In the genomic region with DNA sequence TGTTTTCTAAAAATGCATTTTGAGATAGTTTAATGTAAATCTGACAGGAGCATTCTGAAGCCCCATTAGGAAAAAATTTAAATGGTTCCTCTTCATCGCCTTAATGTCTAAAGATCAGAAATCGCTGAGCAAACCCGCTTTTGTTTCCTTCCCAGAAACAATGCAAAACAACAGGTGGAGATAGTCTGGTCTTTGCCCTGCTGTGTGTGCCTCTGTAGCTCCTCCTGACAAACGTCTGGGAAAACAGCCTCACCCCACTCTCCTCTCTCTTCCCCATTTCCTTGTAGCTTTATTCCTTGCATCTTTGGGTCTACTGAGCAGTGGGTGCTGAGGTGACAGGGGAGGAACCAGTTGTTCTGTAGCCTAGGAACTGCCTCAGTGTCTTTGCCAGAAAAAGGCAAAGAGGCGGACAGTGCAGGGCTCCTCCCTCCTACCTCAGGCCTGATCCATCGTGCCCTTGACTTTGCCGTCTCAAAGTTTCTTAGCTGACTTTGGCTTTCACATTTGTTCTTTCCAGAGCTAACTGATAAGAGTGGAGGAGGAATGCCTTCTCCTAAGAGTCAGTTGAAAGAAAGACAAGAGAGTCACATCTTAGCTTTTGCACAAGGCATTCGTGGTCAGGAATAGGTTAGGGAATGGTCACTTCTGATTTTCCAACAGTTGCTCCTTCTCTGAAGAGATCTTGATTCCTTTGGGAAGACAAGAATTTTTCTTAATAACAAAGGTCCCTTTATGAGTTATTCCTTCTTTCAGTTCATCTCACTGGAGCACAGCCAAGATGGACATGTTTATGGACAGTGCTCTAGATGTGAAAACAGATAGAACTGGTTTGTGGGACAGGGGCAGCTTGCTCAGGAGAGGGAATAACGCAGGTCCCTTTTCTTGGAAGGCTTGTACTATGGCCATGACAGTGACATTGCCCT, we compare ENCODE assay signal across 1 cellular context.
TF ChIP-seq lines count a peak whose summit lies in the region.

No MANE protein-coding gene starts in this region.

TF ChIP-seq in K562, 482 proteins besides CTCF, POLR2A, EP300 and RAD21 (continued from another document):
- TF ChIP-seq ZNF316 (IDR thresholded peaks at IDR 0.05), result no peak
- TF ChIP-seq, protein P1, sequence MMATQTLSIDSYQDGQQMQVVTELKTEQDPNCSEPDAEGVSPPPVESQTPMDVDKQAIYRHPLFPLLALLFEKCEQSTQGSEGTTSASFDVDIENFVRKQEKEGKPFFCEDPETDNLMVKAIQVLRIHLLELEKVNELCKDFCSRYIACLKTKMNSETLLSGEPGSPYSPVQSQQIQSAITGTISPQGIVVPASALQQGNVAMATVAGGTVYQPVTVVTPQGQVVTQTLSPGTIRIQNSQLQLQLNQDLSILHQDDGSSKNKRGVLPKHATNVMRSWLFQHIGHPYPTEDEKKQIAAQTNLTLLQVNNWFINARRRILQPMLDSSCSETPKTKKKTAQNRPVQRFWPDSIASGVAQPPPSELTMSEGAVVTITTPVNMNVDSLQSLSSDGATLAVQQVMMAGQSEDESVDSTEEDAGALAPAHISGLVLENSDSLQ (IDR thresholded peaks at IDR 0.05), result no peak
- no peak for TF ChIP-seq ZNF354B (CRISPR knock-in tag; IDR thresholded peaks at IDR 0.05)
- TF ChIP-seq SNIP1 (IDR thresholded peaks at IDR 0.05; ENCODE audit: low read depth), result no peak
- TF ChIP-seq, protein P2, sequence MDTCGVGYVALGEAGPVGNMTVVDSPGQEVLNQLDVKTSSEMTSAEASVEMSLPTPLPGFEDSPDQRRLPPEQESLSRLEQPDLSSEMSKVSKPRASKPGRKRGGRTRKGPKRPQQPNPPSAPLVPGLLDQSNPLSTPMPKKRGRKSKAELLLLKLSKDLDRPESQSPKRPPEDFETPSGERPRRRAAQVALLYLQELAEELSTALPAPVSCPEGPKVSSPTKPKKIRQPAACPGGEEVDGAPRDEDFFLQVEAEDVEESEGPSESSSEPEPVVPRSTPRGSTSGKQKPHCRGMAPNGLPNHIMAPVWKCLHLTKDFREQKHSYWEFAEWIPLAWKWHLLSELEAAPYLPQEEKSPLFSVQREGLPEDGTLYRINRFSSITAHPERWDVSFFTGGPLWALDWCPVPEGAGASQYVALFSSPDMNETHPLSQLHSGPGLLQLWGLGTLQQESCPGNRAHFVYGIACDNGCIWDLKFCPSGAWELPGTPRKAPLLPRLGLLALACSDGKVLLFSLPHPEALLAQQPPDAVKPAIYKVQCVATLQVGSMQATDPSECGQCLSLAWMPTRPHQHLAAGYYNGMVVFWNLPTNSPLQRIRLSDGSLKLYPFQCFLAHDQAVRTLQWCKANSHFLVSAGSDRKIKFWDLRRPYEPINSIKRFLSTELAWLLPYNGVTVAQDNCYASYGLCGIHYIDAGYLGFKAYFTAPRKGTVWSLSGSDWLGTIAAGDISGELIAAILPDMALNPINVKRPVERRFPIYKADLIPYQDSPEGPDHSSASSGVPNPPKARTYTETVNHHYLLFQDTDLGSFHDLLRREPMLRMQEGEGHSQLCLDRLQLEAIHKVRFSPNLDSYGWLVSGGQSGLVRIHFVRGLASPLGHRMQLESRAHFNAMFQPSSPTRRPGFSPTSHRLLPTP (IDR thresholded peaks at IDR 0.05; ENCODE audit: borderline replicate concordance, extremely low read depth, insufficient read length), result no peak
- TF ChIP-seq TAF1 (IDR thresholded peaks at IDR 0.05; ENCODE audit: control insufficient read depth, extremely low read depth, insufficient read depth, low read length, severe bottlenecking), result no peak
- TF ChIP-seq FOXJ2 (tag; IDR thresholded peaks at IDR 0.05), result 0 out of 2 replicates have a peak, but pooled peaks have one; percentile 35
- no peak for TF ChIP-seq CEBPB (tag; IDR thresholded peaks at IDR 0.05)
- no peak for TF ChIP-seq HMG20B (CRISPR knock-in tag; IDR thresholded peaks at IDR 0.05)
- no peak for TF ChIP-seq ZBED1 (IDR thresholded peaks at IDR 0.05)
- TF ChIP-seq KDM2B (CRISPR knock-in tag; IDR thresholded peaks at IDR 0.05), result no peak
- peak; percentile 48 for TF ChIP-seq NFIC (IDR thresholded peaks at IDR 0.05)
